In genomic region chr9:4541281-4541680, GRCh38 we compare ENCODE assay signal across 21 cellular contexts. TPM values are rescaled to one million over a fixed set of nuclear protein-coding genes. Genes with fewer than 3 reads are reported as not detected.
DNase-seq lines count a peak whose midpoint lies in the region; ATAC-seq, FAIRE-seq and TF ChIP-seq lines count a peak whose summit lies in the region.
"Had no signal": no experiment of that assay in that cellular context is flagged by ENCODE, and none has a peak within 500 bp of the region (broad histone marks: within the 10 kb centered on the region; RNA-seq: fewer than 3 reads in every experiment).

No MANE protein-coding gene starts in this region.

- DNase-seq in SJSA1 (ENCODE audit: low read depth in 1 of 2, low spot score in 2 of 2) (peak in 1 of 2 experiments; percentile 35), endothelial cell of umbilical vein (ENCODE audit: low read depth, low spot score) (peak; percentile 54), mesendoderm (no peak), glutamatergic neuron (no peak), immature natural killer cell (no peak)
- DNase-seq: BE2C; CD4-positive, alpha-beta memory T cell; DMS153; DMS79 treated with DMSO at 0.1 percent for 48 hours; EL; HCEC 1CT; HFFc6 had no signal

- ATAC-seq in GM19397 (IDR thresholded peaks at IDR 0.05; ENCODE audit: unreplicated experiment) = no peak
- no peak for ATAC-seq in GM19328 (IDR thresholded peaks at IDR 0.05; ENCODE audit: unreplicated experiment)
- ATAC-seq: A549, HepG2 had no signal

- no peak overlapping the region for H2BK120ac ChIP-seq in mesendoderm (ENCODE audit: low read depth, low read length)

- peak overlapping the region; percentile 58 for H3K56ac ChIP-seq in mesendoderm (ENCODE audit: low read length)

- BruUV-seq in endothelial cell of umbilical vein (replicated peaks; lab: Mats Ljungman, UMichigan) = no TSS peak

- no peaks in the 10 kb centered on the region for H3K27me3 Mint-ChIP-seq in glutamatergic neuron (ENCODE audit: unreplicated experiment)
- peaks cover 0 to 13% (median 5%) of the 10 kb centered on the region in 3 donors for H3K27me3 Mint-ChIP-seq in immature natural killer cell (ENCODE audit: low read depth in 3 of 3)

- no peak overlapping the region for H4K5ac ChIP-seq in mesendoderm (ENCODE audit: low read length)

- WGBS in mesendoderm (ENCODE audit: extremely low coverage, insufficient coverage, low lambda C conversion rate) = no CpG with 5 or more reads among the region's 3 CpGs

- no peaks in the 10 kb centered on the region for H4K20me1 ChIP-seq in endothelial cell of umbilical vein (replicated peaks; ENCODE audit: control insufficient read depth, extremely low read depth, insufficient read depth, low read length)

- H3K9me1 ChIP-seq in endothelial cell of umbilical vein (replicated peaks; ENCODE audit: control insufficient read depth, extremely low read depth, insufficient read depth, low read length) = no peaks in the 10 kb centered on the region

- intact Hi-C loops in endothelial cell of umbilical vein (cut with micrococcal nuclease) = loop anchor here (1.0 to 5.0 kb wide), 2 partner anchors 11 to 109 kb away; no protein-coding TSS in a partner anchor

- H3K4me1 ChIP-seq in HUES48 (ENCODE audit: control insufficient read depth, insufficient read depth, low read length) (peaks cover 25% of the 10 kb centered on the region; the same call in 1 of the 2 replicates), SJSA1 (replicated peaks) (peaks cover 26% of the 10 kb centered on the region), endothelial cell of umbilical vein (ENCODE audit: control insufficient read depth, extremely low read depth, insufficient read depth, low read length) (peaks cover 22% of the 10 kb centered on the region), mesendoderm (ENCODE audit: control insufficient read depth, low read depth, low read length) (peaks cover 4% of the 10 kb centered on the region)
- H3K4me1 ChIP-seq: A549, BE2C had no signal

- H3K27ac ChIP-seq in HUES48 (ENCODE audit: low read depth, low read length) (peak overlapping the region; percentile 85), SJSA1 (peak overlapping the region; percentile 80), endothelial cell of umbilical vein (ENCODE audit: insufficient read depth, low read depth, low read length) (peak overlapping the region; percentile 62), mesendoderm (ENCODE audit: low read depth, low read length) (peak overlapping the region; percentile 90)
- H3K27ac ChIP-seq: A549, C4-2B had no signal

- H2AFZ ChIP-seq in endothelial cell of umbilical vein (ENCODE audit: low read depth, low read length) = no peak overlapping the region

- no peaks in the 10 kb centered on the region for H3K4me1 Mint-ChIP-seq in glutamatergic neuron (ENCODE audit: low read depth, unreplicated experiment)
- H3K4me1 Mint-ChIP-seq in immature natural killer cell = no peaks in the 10 kb centered on the region

- H3K9me3 ChIP-seq in HUES48 (ENCODE audit: control insufficient read depth, insufficient read depth, low read length) (no peaks in the 10 kb centered on the region), SJSA1 (replicated peaks) (no peaks in the 10 kb centered on the region), endothelial cell of umbilical vein (replicated peaks; ENCODE audit: control insufficient read depth, insufficient read depth, low read length) (no peaks in the 10 kb centered on the region)
- H3K9me3 ChIP-seq: A549, BE2C had no signal

- TF ChIP-seq POLR2A in endothelial cell of umbilical vein (IDR thresholded peaks at IDR 0.05; ENCODE audit: low read depth, low read length) = no peak

- H3K79me1 ChIP-seq in mesendoderm (ENCODE audit: low read length) = no peaks in the 10 kb centered on the region

- no peak overlapping the region for H2BK15ac ChIP-seq in mesendoderm (replicated peaks; ENCODE audit: low read depth)

- CTCF ChIA-PET in endothelial cell of umbilical vein (lab: Charles Lee) = interaction anchor here (0.6 to 0.8 kb wide), 2 partner anchors 63 to 99 kb away, joined by 3 to 4 read pairs; no protein-coding TSS in a partner anchor

- H3K18ac ChIP-seq in mesendoderm (ENCODE audit: low read length) = no peak overlapping the region

- peak overlapping the region; percentile 10 for H3K4me2 ChIP-seq in endothelial cell of umbilical vein (ENCODE audit: insufficient read depth, low read length)
- no peak overlapping the region for H3K4me2 ChIP-seq in mesendoderm (ENCODE audit: low read length)
- H3K4me2 ChIP-seq: A549 had no signal

- H3K23ac ChIP-seq in mesendoderm (ENCODE audit: low read length) = no peak overlapping the region

- H3K36me3 ChIP-seq in HUES48 (ENCODE audit: control insufficient read depth, insufficient read depth, low read length) = no peaks in the 10 kb centered on the region
- no peaks in the 10 kb centered on the region for H3K36me3 ChIP-seq in SJSA1
- no peaks in the 10 kb centered on the region for H3K36me3 ChIP-seq in endothelial cell of umbilical vein (ENCODE audit: control insufficient read depth in 2 of 2, extremely low read depth in 1 of 2, insufficient read depth in 2 of 2, low read length in 2 of 2)
- H3K36me3 ChIP-seq in mesendoderm (ENCODE audit: control insufficient read depth, insufficient read depth, low read length) = no peaks in the 10 kb centered on the region
- H3K36me3 ChIP-seq: BE2C had no signal

- TF ChIP-seq CTCF in endothelial cell of umbilical vein (IDR thresholded peaks at IDR 0.05; ENCODE audit: extremely low read depth in 1 of 2, insufficient read depth in 1 of 2, low read depth in 1 of 2, low read length in 2 of 2) (no peak), glutamatergic neuron (IDR thresholded peaks at IDR 0.05; ENCODE audit: partially characterized antibody, unreplicated experiment) (no peak)

- H3K27ac Mint-ChIP-seq in glutamatergic neuron (ENCODE audit: unreplicated experiment) (no peak overlapping the region), immature natural killer cell (no peak overlapping the region)
- H3K27ac Mint-ChIP-seq: CD4-positive, alpha-beta memory T cell; HFFc6 had no signal

- no peak overlapping the region for H4K8ac ChIP-seq in mesendoderm (ENCODE audit: low read depth, low read length)

- H3K9ac ChIP-seq in HUES48 (ENCODE audit: low read depth, low read length) (no peak overlapping the region), endothelial cell of umbilical vein (replicated peaks; ENCODE audit: extremely low read depth, insufficient read depth, low read length) (no peak overlapping the region), mesendoderm (ENCODE audit: low read length) (no peak overlapping the region)

- H3K36me3 Mint-ChIP-seq in glutamatergic neuron (ENCODE audit: unreplicated experiment) = no peaks in the 10 kb centered on the region
- peaks cover 0 to 4% (median 0%) of the 10 kb centered on the region in 3 donors for H3K36me3 Mint-ChIP-seq in immature natural killer cell
- H3K36me3 Mint-ChIP-seq: CD4-positive, alpha-beta memory T cell had no signal

- H3K27me3 ChIP-seq in HUES48 (ENCODE audit: control insufficient read depth, insufficient read depth, low read length) (no peaks in the 10 kb centered on the region), SJSA1 (replicated peaks) (no peaks in the 10 kb centered on the region), endothelial cell of umbilical vein (ENCODE audit: control insufficient read depth in 2 of 2, insufficient read depth in 2 of 2, low read length in 2 of 2) (no peaks in the 10 kb centered on the region), mesendoderm (ENCODE audit: insufficient read depth, low read length, poor library complexity) (no peaks in the 10 kb centered on the region)
- H3K27me3 ChIP-seq: BE2C had no signal

- dilution Hi-C loops in endothelial cell of umbilical vein (cut with MboI; ENCODE audit: extremely low pct_ligation_motif_present, low sequenced_read_pairs) = no loop called here

- POLR2A ChIA-PET in endothelial cell of umbilical vein (lab: Charles Lee) = no interaction called here

- peak; percentile 8 for FAIRE-seq in endothelial cell of umbilical vein (lab: Jason Lieb, UNC)
- FAIRE-seq: A549, D721Med, G401.6, GM12891, HepG2 had no signal

- H3K4me3 ChIP-seq in HUES48 (ENCODE audit: low read depth, low read length) = no peak overlapping the region
- no peak overlapping the region for H3K4me3 ChIP-seq in SJSA1
- no peak overlapping the region for H3K4me3 ChIP-seq in endothelial cell of umbilical vein (replicated peaks in 1 of 3; ENCODE audit: insufficient read depth in 1 of 3, low read depth in 1 of 3, low read length in 3 of 3)
- H3K4me3 ChIP-seq in mesendoderm (ENCODE audit: low read length) = no peak overlapping the region
- H3K4me3 ChIP-seq: A549 had no signal

- H2AK5ac ChIP-seq in mesendoderm (ENCODE audit: low read length) = no peak overlapping the region

- H3K9me3 Mint-ChIP-seq in glutamatergic neuron (ENCODE audit: unreplicated experiment) (no peaks in the 10 kb centered on the region), immature natural killer cell (peaks cover 0 to under 1% (median 0%) of the 10 kb centered on the region in 6 donors)

- H3K4ac ChIP-seq in mesendoderm (ENCODE audit: low read depth, low read length) = peak overlapping the region; percentile 98

- no peak overlapping the region for H3K4me3 Mint-ChIP-seq in glutamatergic neuron (ENCODE audit: unreplicated experiment)
- no peak overlapping the region for H3K4me3 Mint-ChIP-seq in immature natural killer cell
- H3K4me3 Mint-ChIP-seq: CD4-positive, alpha-beta memory T cell; HFFc6 had no signal

- H3K79me2 ChIP-seq in endothelial cell of umbilical vein (ENCODE audit: control insufficient read depth, insufficient read depth, low read length) (no peaks in the 10 kb centered on the region), mesendoderm (ENCODE audit: control insufficient read depth, insufficient read depth, low read length) (no peaks in the 10 kb centered on the region)

- H2BK5ac ChIP-seq in mesendoderm (ENCODE audit: low read length) = no peak overlapping the region

TF ChIP-seq in endothelial cell of umbilical vein, 7 proteins besides CTCF, POLR2A, EP300 and RAD21:
- TF ChIP-seq GATA2 (IDR thresholded peaks at IDR 0.05; ENCODE audit: insufficient read depth, insufficient read length, low read depth, low read length) (no peak), JUN (IDR thresholded peaks at IDR 0.05; ENCODE audit: borderline replicate concordance, insufficient read depth, insufficient read length, low read depth) (peak; percentile 3)

RNA-seq across cellular contexts. Expression of gene SLC1A1, which starts 51.0 kb away (rescaled TPM):
- total RNA-seq in SJSA1 (2014; rRNA removed; shearing (Covaris generic)) = 1.3 and 3.9 TPM in 2 replicates
- total RNA-seq in endothelial cell of umbilical vein = 6.5 and 8.3 TPM in 2 replicates
- polyA plus RNA-seq in endothelial cell of umbilical vein = 5.2 and 5.8 TPM in 2 replicates
- 5.4 and 5.5 TPM in 2 replicates for polyA plus RNA-seq in endothelial cell of umbilical vein (2011; cell fraction: cytosol; rRNA removed)
- polyA plus RNA-seq in endothelial cell of umbilical vein (2011; cell fraction: nucleus; rRNA removed) = 5.0 and 6.0 TPM in 2 replicates
- 20.1 and 26.7 TPM in 2 replicates for polyA plus RNA-seq in endothelial cell of umbilical vein (2012)
- 8.7 and 11.5 TPM in 2 replicates for polyA minus RNA-seq in endothelial cell of umbilical vein
- 4.3 TPM for polyA minus RNA-seq in endothelial cell of umbilical vein (2011; cell fraction: cytosol; rRNA and poly(A)+ RNA removed)
- 3.8 and 4.6 TPM in 2 replicates for polyA minus RNA-seq in endothelial cell of umbilical vein (2011; cell fraction: nucleus; rRNA and poly(A)+ RNA removed)
- polyA plus RNA-seq in mesendoderm (2013, experiment 1 of 2) = 7.0 TPM
- polyA plus RNA-seq in mesendoderm (2013, experiment 2 of 2) = 7.3 TPM
- 0.10 TPM for total RNA-seq in glutamatergic neuron (ENCODE audit: unreplicated experiment)
- polyA plus RNA-seq in immature natural killer cell = under 1 TPM in 1 of 3 donors, not detected in 2; 0.13 TPM
- total RNA-seq: HepG2 had no signal
- polyA plus RNA-seq: HepG2 had no signal
